Comparison of ENCODE assay signal across 8 cellular contexts in the genomic region with DNA sequence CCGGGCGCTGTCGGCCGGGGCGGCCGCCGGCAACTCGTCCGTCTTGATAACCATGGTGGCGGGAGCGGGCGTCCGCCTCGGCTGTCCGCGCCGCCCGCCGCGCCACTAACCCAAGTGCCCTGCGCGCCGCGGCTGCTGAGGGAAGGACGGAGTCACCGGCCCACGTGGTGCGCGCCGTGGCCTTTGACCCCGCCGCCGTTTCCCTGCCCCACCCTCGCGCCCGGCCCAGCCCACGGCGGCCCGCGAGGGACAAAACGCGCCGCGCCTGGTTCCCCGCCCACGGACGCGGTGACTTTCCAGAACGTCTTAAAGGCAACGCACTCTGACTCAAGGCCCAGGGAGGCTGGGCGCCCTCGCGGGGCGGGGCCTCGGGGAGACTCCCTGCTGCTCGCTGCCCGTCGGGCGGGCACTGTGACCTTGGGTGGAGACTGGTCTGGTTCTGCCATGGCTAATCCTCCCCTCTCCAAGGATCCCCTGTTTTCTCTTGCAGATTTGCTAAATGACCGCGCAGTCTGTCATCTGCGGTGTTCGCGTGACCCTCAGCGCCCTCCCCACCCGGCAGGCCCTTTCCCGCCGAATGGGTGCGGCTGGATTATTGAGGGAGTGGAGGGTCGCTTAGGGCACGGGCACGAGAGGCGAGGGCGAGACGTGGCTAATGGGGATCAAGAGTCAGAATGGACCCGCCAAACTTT. TPM values are rescaled to one million over a fixed set of nuclear protein-coding genes. Genes with fewer than 3 reads are reported as not detected.
DNase-seq lines count a peak whose midpoint lies in the region; ATAC-seq, FAIRE-seq and TF ChIP-seq lines count a peak whose summit lies in the region.

A gene with protein sequence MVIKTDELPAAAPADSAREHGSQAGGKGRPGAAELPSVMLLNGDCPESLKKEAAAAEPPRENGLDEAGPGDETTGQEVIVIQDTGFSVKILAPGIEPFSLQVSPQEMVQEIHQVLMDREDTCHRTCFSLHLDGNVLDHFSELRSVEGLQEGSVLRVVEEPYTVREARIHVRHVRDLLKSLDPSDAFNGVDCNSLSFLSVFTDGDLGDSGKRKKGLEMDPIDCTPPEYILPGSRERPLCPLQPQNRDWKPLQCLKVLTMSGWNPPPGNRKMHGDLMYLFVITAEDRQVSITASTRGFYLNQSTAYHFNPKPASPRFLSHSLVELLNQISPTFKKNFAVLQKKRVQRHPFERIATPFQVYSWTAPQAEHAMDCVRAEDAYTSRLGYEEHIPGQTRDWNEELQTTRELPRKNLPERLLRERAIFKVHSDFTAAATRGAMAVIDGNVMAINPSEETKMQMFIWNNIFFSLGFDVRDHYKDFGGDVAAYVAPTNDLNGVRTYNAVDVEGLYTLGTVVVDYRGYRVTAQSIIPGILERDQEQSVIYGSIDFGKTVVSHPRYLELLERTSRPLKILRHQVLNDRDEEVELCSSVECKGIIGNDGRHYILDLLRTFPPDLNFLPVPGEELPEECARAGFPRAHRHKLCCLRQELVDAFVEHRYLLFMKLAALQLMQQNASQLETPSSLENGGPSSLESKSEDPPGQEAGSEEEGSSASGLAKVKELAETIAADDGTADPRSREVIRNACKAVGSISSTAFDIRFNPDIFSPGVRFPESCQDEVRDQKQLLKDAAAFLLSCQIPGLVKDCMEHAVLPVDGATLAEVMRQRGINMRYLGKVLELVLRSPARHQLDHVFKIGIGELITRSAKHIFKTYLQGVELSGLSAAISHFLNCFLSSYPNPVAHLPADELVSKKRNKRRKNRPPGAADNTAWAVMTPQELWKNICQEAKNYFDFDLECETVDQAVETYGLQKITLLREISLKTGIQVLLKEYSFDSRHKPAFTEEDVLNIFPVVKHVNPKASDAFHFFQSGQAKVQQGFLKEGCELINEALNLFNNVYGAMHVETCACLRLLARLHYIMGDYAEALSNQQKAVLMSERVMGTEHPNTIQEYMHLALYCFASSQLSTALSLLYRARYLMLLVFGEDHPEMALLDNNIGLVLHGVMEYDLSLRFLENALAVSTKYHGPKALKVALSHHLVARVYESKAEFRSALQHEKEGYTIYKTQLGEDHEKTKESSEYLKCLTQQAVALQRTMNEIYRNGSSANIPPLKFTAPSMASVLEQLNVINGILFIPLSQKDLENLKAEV (N-terminal part only) (minus strand): TSS at position 157 of the 692 bp plus-strand sequence. CDS start 103 bp downstream, at position 54.

- no peak within 1 kb of the TSS for H3K4ac ChIP-seq in H9 (ENCODE audit: low read depth, low read length)

- H4K5ac ChIP-seq in H9 (ENCODE audit: insufficient read length, low read depth, low read length): no peak within 1 kb of the TSS

- H3K9me3 ChIP-seq in H9 (ENCODE audit: control insufficient read depth, low read depth, low read length): no peaks in the 10 kb centered on the region
- no peaks in the 10 kb centered on the region for H3K9me3 ChIP-seq in MG63
- H3K9me3 ChIP-seq in SJCRH30 (replicated peaks): no peaks in the 10 kb centered on the region
- H3K9me3 ChIP-seq in neuron (ENCODE audit: low read length): no peaks in the 10 kb centered on the region

- H4K20me1 ChIP-seq in H9 (ENCODE audit: control insufficient read depth, insufficient read depth, insufficient read length): no peaks in the 10 kb centered on the region

- peak within 1 kb of the TSS in 2 of 3 experiments; percentile 67 to 69; a peak in 3 of 7 replicates for H3K27ac Mint-ChIP-seq in H9

- H3K4me3 ChIP-seq in MG63 (peak within 1 kb of the TSS; percentile 65), SJCRH30 (peak within 1 kb of the TSS; percentile 68), neuron (ENCODE audit: low read length) (peak within 1 kb of the TSS; percentile 58)

- peak within 1 kb of the TSS; percentile 80 to 85 for H3K4me3 Mint-ChIP-seq in H9

- no peak within 1 kb of the TSS for H2AK5ac ChIP-seq in H9 (ENCODE audit: insufficient read length, low read length)

- H2BK5ac ChIP-seq in H9 (ENCODE audit: insufficient read length, low read length): no peak within 1 kb of the TSS

- H3K4me1 Mint-ChIP-seq in H9: peaks cover 34 to 47% of the 10 kb centered on the region in 2 experiments

- WGBS in H9 (ENCODE audit: extremely low coverage, insufficient read length, low lambda C conversion rate): no CpG with 5 or more reads among the region's 76 CpGs

- peak within 1 kb of the TSS; percentile 77 for H3K14ac ChIP-seq in H9 (ENCODE audit: insufficient read depth, low read length)

- peak within 1 kb of the TSS; percentile 61 for H3K4me2 ChIP-seq in H9 (ENCODE audit: insufficient read depth, insufficient read length, low read length)

- no peak within 1 kb of the TSS for H2BK20ac ChIP-seq in H9 (ENCODE audit: low read depth, low read length, poor library complexity, severe bottlenecking)

- FAIRE-seq in G401.6 (lab: Jason Lieb, UNC): peak; percentile 69

- peak; percentile 69 for ATAC-seq in foreskin keratinocyte

- no peaks in the 10 kb centered on the region; a peak in 1 of 5 replicates for H3K9me3 Mint-ChIP-seq in H9

- H3K27me3 ChIP-seq in H9 (ENCODE audit: insufficient read depth, low read length) (no peaks in the 10 kb centered on the region; the same call in 1 of the 2 replicates), MG63 (no peaks in the 10 kb centered on the region), SJCRH30 (no peaks in the 10 kb centered on the region), foreskin keratinocyte (no peaks in the 10 kb centered on the region), neuron (ENCODE audit: insufficient read depth, low read length) (no peaks in the 10 kb centered on the region)

- peak within 1 kb of the TSS; percentile 6 for H3K18ac ChIP-seq in H9 (ENCODE audit: insufficient read length, low read depth, low read length)

- H3K23ac ChIP-seq in H9 (ENCODE audit: insufficient read length, low read depth, low read length): no peak within 1 kb of the TSS

- peaks cover 17% of the 10 kb centered on the region; the same call in 1 of the 2 replicates for H3K79me2 ChIP-seq in H9 (ENCODE audit: insufficient read depth, low read length)

- no peak within 1 kb of the TSS for H2BK120ac ChIP-seq in H9 (ENCODE audit: low read depth, low read length, poor library complexity, severe bottlenecking)

- no peak within 1 kb of the TSS; the same call in 1 of the 2 replicates for H2BK15ac ChIP-seq in H9 (ENCODE audit: low read depth, low read length)

- no peak within 1 kb of the TSS for H3K56ac ChIP-seq in H9 (ENCODE audit: insufficient read length, low read depth, low read length)

- peaks cover 16% of the 10 kb centered on the region for H3K27me3 Mint-ChIP-seq in H9 (ENCODE audit: low read depth)

- H3K27ac ChIP-seq in H9 (ENCODE audit: insufficient read length, low read depth, low read length) (no peak within 1 kb of the TSS), SJCRH30 (peak within 1 kb of the TSS; percentile 77), foreskin keratinocyte (peak within 1 kb of the TSS; percentile 58)

- no peak within 1 kb of the TSS for H2AFZ ChIP-seq in H9 (ENCODE audit: low read length)
- peak within 1 kb of the TSS; percentile 57 for H2AFZ ChIP-seq in neuron (ENCODE audit: low read depth, low read length)

- DNase-seq in H9 (peak; percentile 82), MG63 (peak; percentile 93), SJCRH30 (peak; percentile 85 to 90), foreskin keratinocyte (peak; percentile 84 to 93), stromal cell of bone marrow (ENCODE audit: low read depth) (peak; percentile 98)
- DNase-seq in activated gamma-delta T cell treated with anti-CD3 and anti-CD28 coated beads, Interleukin-2, amount 50 U/mL, for 16 hours (ENCODE audit: low read depth): peak; percentile 95

- peaks cover 0 to 2% (median 0%) of the 10 kb centered on the region in 3 experiments; a peak in 1 of 7 replicates for H3K36me3 Mint-ChIP-seq in H9 (ENCODE audit: insufficient read depth in 1 of 3, low read depth in 3 of 3)

- no peaks in the 10 kb centered on the region for H3K79me1 ChIP-seq in H9 (ENCODE audit: insufficient read depth, low read depth, low read length, poor library complexity, severe bottlenecking)

- H3K36me3 ChIP-seq in MG63 (no peaks in the 10 kb centered on the region), SJCRH30 (no peaks in the 10 kb centered on the region), neuron (ENCODE audit: insufficient read depth, low read length) (no peaks in the 10 kb centered on the region)

- peaks cover 4% of the 10 kb centered on the region; the same call in 1 of the 2 replicates for H3K4me1 ChIP-seq in H9 (ENCODE audit: insufficient read depth, low read length)
- no peaks in the 10 kb centered on the region for H3K4me1 ChIP-seq in SJCRH30
- peaks cover 10% of the 10 kb centered on the region for H3K4me1 ChIP-seq in foreskin keratinocyte
- peaks cover 14% of the 10 kb centered on the region for H3K4me1 ChIP-seq in neuron (ENCODE audit: insufficient read depth, low read length)

- H4K8ac ChIP-seq in H9 (replicated peaks; ENCODE audit: insufficient read length, low read depth, low read length): no peak within 1 kb of the TSS

- TF ChIP-seq CTCF in H9 (conservative IDR thresholded peaks at IDR 0.05): no peak
- no peak for TF ChIP-seq CTCF in foreskin keratinocyte (conservative IDR thresholded peaks at IDR 0.05)

- no peak within 1 kb of the TSS for H3T11ph ChIP-seq in H9 (ENCODE audit: low read length)

- no peak within 1 kb of the TSS for H2BK12ac ChIP-seq in H9 (ENCODE audit: insufficient read length, low read depth, low read length)

- H3K9ac ChIP-seq in H9 (ENCODE audit: extremely low read depth, insufficient read length, low read length): peak within 1 kb of the TSS; percentile 28

- H3K23me2 ChIP-seq in H9 (ENCODE audit: insufficient read length, low read depth, low read length, poor library complexity, severe bottlenecking): peaks cover 13% of the 10 kb centered on the region

- H4K91ac ChIP-seq in H9 (ENCODE audit: insufficient read length, low read depth, low read length): no peak within 1 kb of the TSS

RNA-seq across cellular contexts. Expression of the gene that starts here (rescaled TPM):
- total RNA-seq in H9 (2021): 91.3 and 97.0 TPM in 2 replicates
- 44.7 and 63.8 TPM in 2 replicates for total RNA-seq in MG63 (2014; rRNA removed; shearing (Covaris generic); ENCODE audit: low replicate concordance)
- total RNA-seq in SJCRH30 (2014; rRNA removed; shearing (Covaris generic)): 33.9 and 42.5 TPM in 2 replicates
- 72.3 and 89.1 TPM in 2 replicates for total RNA-seq in foreskin keratinocyte
- polyA plus RNA-seq in foreskin keratinocyte: 35.7 and 43.6 TPM in 2 replicates
